ENCODE assay signal across 22 cellular contexts in genomic region chr12:62924084-62924483, GRCh38. TPM values are rescaled to one million over a fixed set of nuclear protein-coding genes. Genes with fewer than 3 reads are reported as not detected.
DNase-seq lines count a peak whose midpoint lies in the region; ATAC-seq, FAIRE-seq and TF ChIP-seq lines count a peak whose summit lies in the region.
"Had no signal": no experiment of that assay in that cellular context is flagged by ENCODE, and none has a peak within 500 bp of the region (broad histone marks: within the 10 kb centered on the region; RNA-seq: fewer than 3 reads in every experiment).

No MANE protein-coding gene starts in this region.

- peaks cover 91% of the 10 kb centered on the region for H3K79me2 ChIP-seq in HepG2 (ENCODE audit: insufficient read depth, low read length)

- no peaks in the 10 kb centered on the region for H3K9me3 ChIP-seq in HepG2 (ENCODE audit: low read length)
- H3K9me3 ChIP-seq in right lobe of liver, result no peaks in the 10 kb centered on the region
- no peaks in the 10 kb centered on the region for H3K9me3 ChIP-seq in esophagus muscularis mucosa
- H3K9me3 ChIP-seq in adrenal gland (replicated peaks in 1 of 3), result no peaks in the 10 kb centered on the region
- H3K9me3 ChIP-seq in left lung, result no peaks in the 10 kb centered on the region
- H3K9me3 ChIP-seq in left ventricle myocardium inferior (replicated peaks), result no peaks in the 10 kb centered on the region
- H3K9me3 ChIP-seq: A549, Caco-2 had no signal

- TF ChIP-seq EP300 in HepG2 (IDR thresholded peaks at IDR 0.05; ENCODE audit: low read depth in 2 of 2, low read length in 2 of 2) (no peak), HepG2 (CRISPR knock-in tag; IDR thresholded peaks at IDR 0.05; ENCODE audit: borderline replicate concordance) (no peak), esophagus muscularis mucosa (IDR thresholded peaks at IDR 0.05) (no peak)

- WGBS in HepG2 (ENCODE audit: low lambda C conversion rate), result 91% methylated on average over 2 of the region's 2 CpGs
- WGBS in right lobe of liver (ENCODE audit: insufficient coverage, low coverage, low lambda C conversion rate, missing lambda C conversion rate), result 80% methylated on average over 2 of the region's 2 CpGs
- 81% methylated on average over 2 of the region's 2 CpGs for WGBS in esophagus muscularis mucosa
- 85 to 87% (median 86%) methylated on average over 2 of the region's 2 CpGs for WGBS in adrenal gland, 4 donors

- no peak for FAIRE-seq in HepG2 (lab: Jason Lieb, UNC)
- FAIRE-seq: A549, D721Med, GM12892, GM18507, H54 had no signal

- POLR2A ChIA-PET in HepG2 (lab: Yijun Ruan, JAX), result no interaction called here

- no peak for TF ChIP-seq RAD21 in HepG2 (CRISPR knock-in tag; IDR thresholded peaks at IDR 0.05)

- H3K27me3 ChIP-seq in HepG2 (ENCODE audit: control insufficient read depth in 1 of 2, insufficient read depth in 2 of 2, low read length in 2 of 2) (no peaks in the 10 kb centered on the region), right lobe of liver (no peaks in the 10 kb centered on the region), esophagus muscularis mucosa (no peaks in the 10 kb centered on the region), adrenal gland (no peaks in the 10 kb centered on the region), left lung (no peaks in the 10 kb centered on the region), left ventricle myocardium inferior (ENCODE audit: low read depth) (no peaks in the 10 kb centered on the region)

- no peak overlapping the region for H2AFZ ChIP-seq in HepG2 (ENCODE audit: low read length)
- H2AFZ ChIP-seq: GM23338 had no signal

- CTCF ChIA-PET in HepG2 (lab: Yijun Ruan, JAX; ENCODE audit: low intra/inter-chr PET ratio, low total read pairs), result no interaction called here

- DNase-seq in HepG2 (ENCODE audit: low spot score), result no peak
- DNase-seq in right lobe of liver, result no peak
- DNase-seq in esophagus muscularis mucosa (ENCODE audit: extremely low spot score), result peak; percentile 62
- DNase-seq in substantia nigra (lab: John Stamatoyannopoulos, UW), result no peak
- no peak for DNase-seq in adrenal gland
- no peak for DNase-seq in left lung
- no peak for DNase-seq in left ventricle myocardium inferior
- DNase-seq: AML-193; Caco-2; CD4-positive, alpha-beta T cell; HCEC 1CT; HFFc6; IMR-90 had no signal

- H3K4me1 ChIP-seq in HepG2 (ENCODE audit: insufficient read depth, low read length), result peaks cover 53% of the 10 kb centered on the region
- no peaks in the 10 kb centered on the region for H3K4me1 ChIP-seq in right lobe of liver
- peaks cover 0 to 6% (median 0%) of the 10 kb centered on the region in 4 donors for H3K4me1 ChIP-seq in esophagus muscularis mucosa
- H3K4me1 ChIP-seq in adrenal gland (replicated peaks in 1 of 2), result no peaks in the 10 kb centered on the region
- H3K4me1 ChIP-seq in left lung, result no peaks in the 10 kb centered on the region
- peaks cover 13% of the 10 kb centered on the region for H3K4me1 ChIP-seq in left ventricle myocardium inferior

- TF ChIP-seq CTCF in HepG2 (CRISPR knock-in tag; IDR thresholded peaks at IDR 0.05) (no peak), right lobe of liver (IDR thresholded peaks at IDR 0.05) (no peak), esophagus muscularis mucosa (IDR thresholded peaks at IDR 0.05) (no peak), adrenal gland (IDR thresholded peaks at IDR 0.05) (no peak), left lung (IDR thresholded peaks at IDR 0.05) (no peak), left ventricle myocardium inferior (IDR thresholded peaks at IDR 0.05; ENCODE audit: borderline replicate concordance) (no peak)

- BruUV-seq in HepG2 (replicated peaks; lab: Mats Ljungman, UMichigan), result no TSS peak

- in situ Hi-C loops in HepG2 (cut with HindIII; ENCODE audit: extremely low pct_ligation_motif_present, low pct_unique_long_range_greater_than_20kb), result no loop called here

- ATAC-seq in HepG2 (no peak), right lobe of liver (no peak), left lung (no peak)
- ATAC-seq: A549, GM23338 had no signal

- intact Hi-C loops in HepG2 (cut with micrococcal nuclease; ENCODE audit: unreplicated experiment), result no loop called here
- intact Hi-C loops in right lobe of liver (cut with DNase I), result no loop called here
- intact Hi-C loops in esophagus muscularis mucosa (cut with DNase I), result no loop called here
- intact Hi-C loops in adrenal gland (cut with DNase I), result no loop called here
- intact Hi-C loops in left lung (cut with DNase I), result no loop called here
- intact Hi-C loops in left ventricle myocardium inferior (cut with micrococcal nuclease), result no loop called here

- peaks cover 18% of the 10 kb centered on the region; the same call in 1 of the 2 replicates for H4K20me1 ChIP-seq in HepG2 (ENCODE audit: insufficient read depth, low read length)

- no peak overlapping the region for H3K9ac ChIP-seq in HepG2 (ENCODE audit: insufficient read depth, low read depth, low read length)

- no peak overlapping the region for H3K4me2 ChIP-seq in HepG2 (ENCODE audit: low read depth, low read length)
- H3K4me2 ChIP-seq: A549, GM23338 had no signal

- no peak overlapping the region for H3K4me3 ChIP-seq in HepG2 (replicated peaks in 1 of 3; ENCODE audit: insufficient read depth in 1 of 3, low read depth in 2 of 3, low read length in 3 of 3)
- no peak overlapping the region for H3K4me3 ChIP-seq in right lobe of liver
- H3K4me3 ChIP-seq in esophagus muscularis mucosa, result no peak overlapping the region
- no peak overlapping the region for H3K4me3 ChIP-seq in adrenal gland
- H3K4me3 ChIP-seq in left lung, result no peak overlapping the region
- H3K4me3 ChIP-seq in left ventricle myocardium inferior, result no peak overlapping the region
- H3K4me3 ChIP-seq: A549, GM23338 had no signal

- TF ChIP-seq POLR2A in HepG2 (IDR thresholded peaks at IDR 0.05; ENCODE audit: insufficient read depth in 1 of 2, low read depth in 2 of 2, low read length in 2 of 2) (no peak), right lobe of liver (IDR thresholded peaks at IDR 0.05) (no peak), esophagus muscularis mucosa (IDR thresholded peaks at IDR 0.05; ENCODE audit: low read depth) (no peak), adrenal gland (IDR thresholded peaks at IDR 0.05) (no peak)

- H3K36me3 ChIP-seq in HepG2 (replicated peaks in 1 of 2; ENCODE audit: control insufficient read depth in 1 of 2, insufficient read depth in 2 of 2, low read length in 2 of 2) (peaks cover 0 to 10% of the 10 kb centered on the region in 2 experiments; a peak in 3 of 5 replicates), right lobe of liver (no peaks in the 10 kb centered on the region), esophagus muscularis mucosa (no peaks in the 10 kb centered on the region), adrenal gland (replicated peaks in 1 of 2) (no peaks in the 10 kb centered on the region), left lung (no peaks in the 10 kb centered on the region), left ventricle myocardium inferior (no peaks in the 10 kb centered on the region)

- no peak overlapping the region for H3K27ac ChIP-seq in HepG2 (ENCODE audit: extremely low read length, insufficient read depth, low read length)
- no peak overlapping the region for H3K27ac ChIP-seq in right lobe of liver
- H3K27ac ChIP-seq in esophagus muscularis mucosa (replicated peaks in 1 of 4), result no peak overlapping the region
- peak overlapping the region; percentile 79 for H3K27ac ChIP-seq in substantia nigra (ENCODE audit: low read depth, low read length, poor library complexity, severe bottlenecking)
- no peak overlapping the region for H3K27ac ChIP-seq in adrenal gland
- no peak overlapping the region for H3K27ac ChIP-seq in left lung
- no peak overlapping the region for H3K27ac ChIP-seq in left ventricle myocardium inferior (replicated peaks)
- H3K27ac ChIP-seq: 22Rv1, A549, C4-2B, HL-60 had no signal

TF ChIP-seq in HepG2, 621 proteins besides CTCF, POLR2A, EP300 and RAD21 (continues in another document):
- TF ChIP-seq ZNF740 (CRISPR knock-in tag; IDR thresholded peaks at IDR 0.05), result 0 out of 2 replicates have a peak, but pooled peaks have one; percentile 54

RNA-seq across cellular contexts. Expression of gene PPM1H, which starts 10.9 kb away (rescaled TPM):
- total RNA-seq in HepG2 (2016; rRNA removed; fragmentation: Illumina TruSeq; extraction: Trizol) (38.1 and 42.0 TPM in 2 replicates), right lobe of liver (1 to 10 TPM; 3.8 to 9.2 (median 6.5) TPM), esophagus muscularis mucosa (1 to 10 TPM in 3 of 4 donors, under 1 TPM in 1; 0.83 to 3.0 (median 2.3) TPM), adrenal gland (1 to 10 TPM; 1.9 to 5.5 (median 3.1) TPM), left lung (10 to 100 TPM in 1 of 2 donors, 1 to 10 TPM in 1; 9.6 to 11.0 TPM), left ventricle myocardium inferior (6.0 TPM)
- total RNA-seq in HepG2 (2016; cell fraction: cytosol; rRNA removed; fragmentation: Illumina TruSeq; extraction: Trizol; ENCODE audit: low read depth), result 3.3 and 5.2 TPM in 2 replicates
- total RNA-seq in HepG2 (2016; cell fraction: insoluble cytoplasmic fraction; rRNA removed; fragmentation: Illumina TruSeq; extraction: Trizol), result 35.2 and 37.3 TPM in 2 replicates
- 19.9 and 22.6 TPM in 2 replicates for total RNA-seq in HepG2 (2016; cell fraction: membrane; rRNA removed; fragmentation: Illumina TruSeq; extraction: Trizol)
- 29.6 and 34.5 TPM in 2 replicates for total RNA-seq in HepG2 (2016; cell fraction: nucleus; rRNA removed; fragmentation: Illumina TruSeq; extraction: Trizol)
- polyA plus RNA-seq in HepG2 (2011; rRNA removed) (16.9 and 29.1 TPM in 2 replicates), adrenal gland (1 to 10 TPM in 1 of 3 donors, under 1 TPM in 2; 0.81 to 1.8 (median 0.97) TPM)
- 19.3 and 19.9 TPM in 2 replicates for polyA plus RNA-seq in HepG2 (2011; cell fraction: cytosol; rRNA removed)
- polyA plus RNA-seq in HepG2 (2011; cell fraction: nucleus; rRNA removed), result 19.8 and 26.0 TPM in 2 replicates
- 9.9 and 26.1 TPM in 2 replicates for polyA plus RNA-seq in HepG2 (2012)
- 1.6 and 1.8 TPM in 2 replicates for polyA plus RNA-seq in HepG2 (2016; cell fraction: cytosol; fragmentation: Illumina TruSeq; extraction: Trizol; ENCODE audit: low read depth)
- polyA plus RNA-seq in HepG2 (2016; cell fraction: insoluble cytoplasmic fraction; fragmentation: Illumina TruSeq; extraction: Trizol; ENCODE audit: low read depth), result 32.1 and 32.9 TPM in 2 replicates
- polyA plus RNA-seq in HepG2 (2016; cell fraction: membrane; fragmentation: Illumina TruSeq; extraction: Trizol; ENCODE audit: low read depth), result 8.9 and 10.6 TPM in 2 replicates
- polyA plus RNA-seq in HepG2 (2016; cell fraction: nucleus; fragmentation: Illumina TruSeq; extraction: Trizol; ENCODE audit: insufficient read depth, low read depth), result 24.8 and 26.5 TPM in 2 replicates
- 8.3 and 68.0 TPM in 2 replicates for polyA minus RNA-seq in HepG2 (2011; rRNA and poly(A)+ RNA removed; ENCODE audit: low replicate concordance)
- polyA minus RNA-seq in HepG2 (2011; cell fraction: cytosol; rRNA and poly(A)+ RNA removed), result 32.6 and 42.5 TPM in 2 replicates
- 39.3 and 42.1 TPM in 2 replicates for polyA minus RNA-seq in HepG2 (2011; cell fraction: nucleus; rRNA and poly(A)+ RNA removed)
- total RNA-seq: CD4-positive, alpha-beta T cell had no signal
